ENCODE assay signal across 34 cellular contexts in genomic region chr19:5020368-5020767, GRCh38.
"Had no signal": no experiment of that assay in that cellular context is flagged by ENCODE, and none has a peak within 500 bp of the region (broad histone marks: within the 10 kb centered on the region; RNA-seq: fewer than 3 reads in every experiment).

No MANE protein-coding gene starts in this region.

- H3K4me3 ChIP-seq: ascending aorta, cardiac muscle cell, Peyer's patch, SJSA1 had no signal

- H3K9ac ChIP-seq: SK-N-SH had no signal

- H3K27ac Mint-ChIP-seq: activated CD4-positive, alpha-beta T cell treated with anti-CD3 and anti-CD28 coated beads for 36 hours; activated CD4-positive, alpha-beta T cell treated with anti-CD3 and anti-CD28 coated beads, Interleukin-2, amount 10 ng/mL, durations not matched to agents 7 days and 5 days; activated CD8-positive, alpha-beta T cell treated with anti-CD3 and anti-CD28 coated beads, Interleukin-2, amount 10 ng/mL, durations not matched to agents 7 days and 5 days; activated naive CD4-positive, alpha-beta T cell treated with anti-CD3 and anti-CD28 coated beads, Interleukin-2, amount 50 U/mL, for 24 hours; activated naive CD8-positive, alpha-beta T cell treated with anti-CD3 and anti-CD28 coated beads, Interleukin-2, amount 10 ng/mL, durations not matched to agents 7 days and 5 days; activated T-cell treated with anti-CD3 and anti-CD28 coated beads, Interleukin-2, amount 50 U/mL, for 24 hours; activated T-helper 2 cell treated with anti-CD3 and anti-CD28 coated beads, Interferon-gamma antibody, Interleukin-2, Interleukin-4, amounts not matched to agents 10 μg/mL and 5 μg/mL and 100 μg/mL, durations not matched to agents 14 hours and 24 hours and 36 hours; T-helper 1 cell treated with Interleukin-12 subunit alpha and Interleukin-12 subunit beta and Interleukin-4 antibody, amounts not matched to agents 30 μg/mL and 1 μg/mL, for 36 hours; T-helper 2 cell treated with Interferon-gamma antibody and Interleukin-4, amounts not matched to agents 5 μg/mL and 100 μg/mL, for 36 hours had no signal

- H3K27ac ChIP-seq: ascending aorta, cardiac muscle cell, Peyer's patch, SJSA1 had no signal

- H3K36me3 Mint-ChIP-seq: activated naive CD4-positive, alpha-beta T cell treated with anti-CD3 and anti-CD28 coated beads, Interleukin-2, amount 50 U/mL, for 24 hours had no signal

- H3K4me2 ChIP-seq: SK-N-SH had no signal

- H3K9me3 Mint-ChIP-seq: activated CD4-positive, alpha-beta T cell treated with anti-CD3 and anti-CD28 coated beads, Interleukin-2, amount 10 ng/mL, durations not matched to agents 7 days and 5 days; activated naive CD4-positive, alpha-beta T cell treated with anti-CD3 and anti-CD28 coated beads, Interleukin-2, amount 50 U/mL, for 24 hours; activated naive CD8-positive, alpha-beta T cell treated with anti-CD3 and anti-CD28 coated beads, Interleukin-2, amount 10 ng/mL, durations not matched to agents 7 days and 5 days; activated T-cell treated with anti-CD3 and anti-CD28 coated beads, Interleukin-2, amount 50 U/mL, for 24 hours; activated T-helper 2 cell treated with anti-CD3 and anti-CD28 coated beads, Interferon-gamma antibody, Interleukin-2, Interleukin-4, amounts not matched to agents 10 μg/mL and 5 μg/mL and 100 μg/mL, durations not matched to agents 14 hours and 24 hours and 36 hours; central memory CD8-positive, alpha-beta T cell; T-helper 1 cell treated with Interleukin-12 subunit alpha and Interleukin-12 subunit beta and Interleukin-4 antibody, amounts not matched to agents 30 μg/mL and 1 μg/mL, for 36 hours; T-helper 2 cell treated with Interferon-gamma antibody and Interleukin-4, amounts not matched to agents 5 μg/mL and 100 μg/mL, for 36 hours had no signal

- DNase-seq: activated CD4-positive, alpha-beta T cell treated with anti-CD3 and anti-CD28 coated beads for 36 hours; activated CD4-positive, alpha-beta T cell treated with anti-CD3 and anti-CD28 coated beads, Interleukin-2, amount 10 ng/mL, durations not matched to agents 7 days and 5 days; activated CD4-positive, alpha-beta T cell treated with anti-CD3 and anti-CD28 coated beads, Interleukin-2, amount 50 U/mL, for 48 hours; activated CD8-positive, alpha-beta T cell treated with anti-CD3 and anti-CD28 coated beads, Interleukin-2, amount 10 ng/mL, durations not matched to agents 7 days and 5 days; activated gamma-delta T cell; activated naive CD4-positive, alpha-beta T cell treated with Interleukin-2 at 50 U/mL for 16 hours; activated naive CD8-positive, alpha-beta T cell treated with anti-CD3 and anti-CD28 coated beads, Interleukin-2, amount 10 ng/mL, durations not matched to agents 7 days and 5 days; activated T-cell treated with anti-CD3 and anti-CD28 coated beads, Interleukin-2, amount 50 U/mL, for 24 hours; amygdala; Karpas-422; NCI-H1048; NCI-H1105 treated with DMSO at 0.1 percent for 48 hours; NCI-H1436; NCI-H1694; NCI-H1930; NCI-H2081 treated with DMSO at 0.1 percent for 48 hours; NCI-H226; NCI-H524 treated with DMSO at 0.1 percent for 48 hours; NCI-H748 treated with DMSO at 0.1 percent for 48 hours; NK-92 treated with Interleukin-12 subunit alpha and Interleukin-12 subunit beta, amount 100 ng/mL, for 24 hours; PC-3; Peyer's patch; RPMI8226; SHP77 treated with DMSO at 0.1 percent for 48 hours; SK-N-SH had no signal

- H3K27me3 Mint-ChIP-seq: activated CD4-positive, alpha-beta T cell treated with anti-CD3 and anti-CD28 coated beads for 36 hours; activated CD4-positive, alpha-beta T cell treated with anti-CD3 and anti-CD28 coated beads, Interleukin-2, amount 10 ng/mL, durations not matched to agents 7 days and 5 days; activated naive CD4-positive, alpha-beta T cell treated with anti-CD3 and anti-CD28 coated beads, Interleukin-2, amount 50 U/mL, for 24 hours; activated naive CD8-positive, alpha-beta T cell treated with anti-CD3 and anti-CD28 coated beads, Interleukin-2, amount 10 ng/mL, durations not matched to agents 7 days and 5 days; activated T-cell treated with anti-CD3 and anti-CD28 coated beads, Interleukin-2, amount 50 U/mL, for 24 hours; central memory CD8-positive, alpha-beta T cell had no signal

- H3K9me3 ChIP-seq: ascending aorta, Peyer's patch, SJSA1, SK-N-SH had no signal

- ATAC-seq: activated CD4-positive, alpha-beta T cell treated with anti-CD3 and anti-CD28 coated beads for 36 hours; activated CD4-positive, CD25-positive, alpha-beta regulatory T cell treated with anti-CD3 and anti-CD28 coated beads, Interleukin-2, amount 50 U/mL, for 24 hours; activated CD8-positive, alpha-beta T cell treated with anti-CD3 and anti-CD28 coated beads, Interleukin-2, amount 10 ng/mL, durations not matched to agents 7 days and 5 days; PC-3 had no signal

- H3K4me3 Mint-ChIP-seq: activated CD4-positive, alpha-beta T cell treated with anti-CD3 and anti-CD28 coated beads for 36 hours; activated CD4-positive, alpha-beta T cell treated with anti-CD3 and anti-CD28 coated beads, Interleukin-2, amount 10 ng/mL, durations not matched to agents 7 days and 5 days; activated CD8-positive, alpha-beta T cell treated with anti-CD3 and anti-CD28 coated beads, Interleukin-2, amount 10 ng/mL, durations not matched to agents 7 days and 5 days; activated naive CD4-positive, alpha-beta T cell treated with anti-CD3 and anti-CD28 coated beads, Interleukin-2, amount 50 U/mL, for 24 hours; activated naive CD8-positive, alpha-beta T cell treated with anti-CD3 and anti-CD28 coated beads, Interleukin-2, amount 10 ng/mL, durations not matched to agents 7 days and 5 days; activated T-cell treated with anti-CD3 and anti-CD28 coated beads, Interleukin-2, amount 50 U/mL, for 24 hours; central memory CD8-positive, alpha-beta T cell; T-helper 1 cell treated with Interleukin-12 subunit alpha and Interleukin-12 subunit beta and Interleukin-4 antibody, amounts not matched to agents 30 μg/mL and 1 μg/mL, for 36 hours; T-helper 2 cell treated with Interferon-gamma antibody and Interleukin-4, amounts not matched to agents 5 μg/mL and 100 μg/mL, for 36 hours had no signal

- H3K27me3 ChIP-seq: ascending aorta, cardiac muscle cell, Peyer's patch, SJSA1 had no signal

- H3K4me1 ChIP-seq: Peyer's patch, SJSA1 had no signal
